ENCODE assay signal across 10 cellular contexts in genomic region chr16:68088130-68088972, GRCh38. TPM values are rescaled to one million over a fixed set of nuclear protein-coding genes. Genes with fewer than 3 reads are reported as not detected.
DNase-seq lines count a peak whose midpoint lies in the region; ATAC-seq and TF ChIP-seq lines count a peak whose summit lies in the region.
"Had no signal": no experiment of that assay in that cellular context is flagged by ENCODE, and none has a peak within 500 bp of the region (broad histone marks: within the 10 kb centered on the region; RNA-seq: fewer than 3 reads in every experiment).

No MANE protein-coding gene starts in this region.

- peak; percentile 14 for DNase-seq in NCI-H82 (lab: John Stamatoyannopoulos, UW)
- no peak for DNase-seq in NCI-H82 treated with DMSO at 0.1 percent for 48 hours (lab: John Stamatoyannopoulos, UW; ENCODE audit: unreplicated experiment)
- no peak for DNase-seq in activated naive CD8-positive, alpha-beta T cell treated with anti-CD3 and anti-CD28 coated beads, Interleukin-2, amount 10 ng/mL, durations not matched to agents 7 days and 5 days
- DNase-seq in neural crest cell (ENCODE audit: low read depth, low spot score) = no peak
- DNase-seq in KG1 (lab: John Stamatoyannopoulos, UW) = no peak
- DNase-seq: DMS153, mesendoderm had no signal

- no peak for ATAC-seq in activated naive CD8-positive, alpha-beta T cell treated with anti-CD3 and anti-CD28 coated beads, Interleukin-2, amount 10 ng/mL, durations not matched to agents 7 days and 5 days (ENCODE audit: low read depth)
- ATAC-seq in HG03139 (IDR thresholded peaks at IDR 0.05; ENCODE audit: unreplicated experiment) (no peak), GM21723 (IDR thresholded peaks at IDR 0.05; ENCODE audit: unreplicated experiment) (no peak)

- H3K9me3 Mint-ChIP-seq in IgD-negative memory B cell = no peaks in the 10 kb centered on the region
- H3K9me3 Mint-ChIP-seq in activated naive CD8-positive, alpha-beta T cell treated with anti-CD3 and anti-CD28 coated beads, Interleukin-2, amount 10 ng/mL, durations not matched to agents 7 days and 5 days = no peaks in the 10 kb centered on the region
- no peaks in the 10 kb centered on the region for H3K9me3 Mint-ChIP-seq in neural crest cell

- POLR2A ChIA-PET in activated naive CD8-positive, alpha-beta T cell treated with anti-CD3 and anti-CD28 coated beads, Interleukin-2, amount 10 ng/mL, durations not matched to agents 7 days and 5 days (lab: Charles Lee) = interaction anchor here (0.6 to 11.3 kb wide), 3 partner anchors 8 to 33 kb away, joined by 4 to 240 read pairs (median 7); no protein-coding TSS in a partner anchor

- H3K27me3 Mint-ChIP-seq in IgD-negative memory B cell (no peaks in the 10 kb centered on the region), neural crest cell (ENCODE audit: low read depth) (no peaks in the 10 kb centered on the region)
- H3K27me3 Mint-ChIP-seq in activated naive CD8-positive, alpha-beta T cell treated with anti-CD3 and anti-CD28 coated beads, Interleukin-2, amount 10 ng/mL, durations not matched to agents 7 days and 5 days = no peaks in the 10 kb centered on the region

- no peak for TF ChIP-seq CTCF in neural crest cell (conservative IDR thresholded peaks at IDR 0.05)

- H3K27ac Mint-ChIP-seq in IgD-negative memory B cell (peak overlapping the region; percentile 2 to 76 (median 49)), neural crest cell (ENCODE audit: unreplicated experiment) (no peak overlapping the region)
- H3K27ac Mint-ChIP-seq in activated naive CD8-positive, alpha-beta T cell treated with anti-CD3 and anti-CD28 coated beads, Interleukin-2, amount 10 ng/mL, durations not matched to agents 7 days and 5 days = peak overlapping the region; percentile 77

- H3K36me3 Mint-ChIP-seq in IgD-negative memory B cell = no peaks in the 10 kb centered on the region
- H3K36me3 Mint-ChIP-seq in activated naive CD8-positive, alpha-beta T cell treated with anti-CD3 and anti-CD28 coated beads, Interleukin-2, amount 10 ng/mL, durations not matched to agents 7 days and 5 days = peaks cover 10% of the 10 kb centered on the region
- no peaks in the 10 kb centered on the region for H3K36me3 Mint-ChIP-seq in neural crest cell (ENCODE audit: low read depth)

- H3K4me1 Mint-ChIP-seq in IgD-negative memory B cell (peaks cover 50 to 62% (median 61%) of the 10 kb centered on the region in 3 donors), neural crest cell (peaks cover 43% of the 10 kb centered on the region)
- peaks cover 48% of the 10 kb centered on the region for H3K4me1 Mint-ChIP-seq in activated naive CD8-positive, alpha-beta T cell treated with anti-CD3 and anti-CD28 coated beads, Interleukin-2, amount 10 ng/mL, durations not matched to agents 7 days and 5 days

- H3K4me3 Mint-ChIP-seq in IgD-negative memory B cell (peak overlapping the region; percentile 57 to 84 (median 71)), neural crest cell (peak overlapping the region; percentile 75)
- H3K4me3 Mint-ChIP-seq in activated naive CD8-positive, alpha-beta T cell treated with anti-CD3 and anti-CD28 coated beads, Interleukin-2, amount 10 ng/mL, durations not matched to agents 7 days and 5 days = peak overlapping the region; percentile 99

RNA-seq across cellular contexts. Expression of gene NFATC3, which starts 3.2 kb away (rescaled TPM):
- 47.2 TPM for polyA plus RNA-seq in IgD-negative memory B cell
- total RNA-seq in activated naive CD8-positive, alpha-beta T cell treated with anti-CD3 and anti-CD28 coated beads, Interleukin-2, amount 10 ng/mL, durations not matched to agents 7 days and 5 days = 100 to 1,000 TPM; 132 to 139 TPM
- 64.9 and 71.7 TPM in 2 replicates for total RNA-seq in neural crest cell
